In the genomic region with DNA sequence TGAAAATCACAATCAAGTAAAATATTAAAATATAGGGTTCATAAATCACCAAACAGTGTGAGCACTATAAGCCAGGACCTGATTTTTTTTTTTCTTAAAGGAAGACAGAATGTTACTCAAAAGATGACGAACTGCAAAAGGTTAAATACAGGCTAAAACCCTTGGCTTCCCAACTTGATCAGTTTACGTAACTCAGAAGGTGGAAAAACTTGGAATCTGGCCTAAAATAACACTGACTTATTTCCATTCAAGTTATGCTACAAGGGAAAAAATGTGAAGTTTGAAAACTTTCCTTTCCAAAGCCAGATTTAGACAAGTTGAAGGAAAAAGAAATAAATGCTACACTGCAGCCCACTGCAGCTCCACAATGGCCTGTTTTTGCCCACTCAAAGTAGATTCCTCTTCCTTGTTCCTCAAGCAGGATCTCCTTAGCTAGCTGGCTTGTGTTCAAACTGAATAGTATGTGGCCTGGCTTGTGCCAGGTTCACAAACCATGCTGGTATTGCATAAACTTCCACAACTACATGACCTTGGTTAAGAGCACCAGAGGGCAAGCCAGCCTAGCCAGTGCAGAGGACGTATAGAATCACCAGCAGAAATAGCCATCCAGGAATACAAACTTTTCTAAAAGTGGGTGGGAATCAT, we compare ENCODE assay signal across 8 cellular contexts.
DNase-seq lines count a peak whose midpoint lies in the region; ATAC-seq, FAIRE-seq and TF ChIP-seq lines count a peak whose summit lies in the region.

No MANE protein-coding gene starts in this region.

- no peak overlapping the region for H3K9ac ChIP-seq in adipocyte (ENCODE audit: low read length)

- no peaks in the 10 kb centered on the region for H3K36me3 ChIP-seq in adipocyte (ENCODE audit: control insufficient read depth, insufficient read depth, low read length, severe bottlenecking)
- H3K36me3 ChIP-seq in prostate gland = no peaks in the 10 kb centered on the region

- TF ChIP-seq CTCF in prostate gland (IDR thresholded peaks at IDR 0.05) = no peak

- WGBS in prostate gland = 10% methylated on average over 3 of the region's 3 CpGs

- FAIRE-seq in GM19239 (lab: Jason Lieb, UNC) = no peak

- H3K9me3 ChIP-seq in adipocyte (ENCODE audit: control insufficient read depth, low read length) = no peaks in the 10 kb centered on the region
- H3K9me3 ChIP-seq in prostate gland = no peaks in the 10 kb centered on the region

- intact Hi-C loops in prostate gland (cut with DNase I) = no loop called here

- peak overlapping the region; percentile 54 to 74 for H3K27ac ChIP-seq in prostate gland

- H3K4me1 ChIP-seq in adipocyte (ENCODE audit: control insufficient read depth, insufficient read depth, low read length) (peaks cover 17% of the 10 kb centered on the region), prostate gland (replicated peaks) (peaks cover 26% of the 10 kb centered on the region)

- no peaks in the 10 kb centered on the region for H3K27me3 ChIP-seq in adipocyte (replicated peaks; ENCODE audit: control insufficient read depth, insufficient read depth, low read length)
- no peaks in the 10 kb centered on the region for H3K27me3 ChIP-seq in prostate gland (replicated peaks; ENCODE audit: insufficient read depth)

- H3K4me3 ChIP-seq in adipocyte (ENCODE audit: low read length) (no peak overlapping the region), prostate gland (no peak overlapping the region)

- ATAC-seq in GM19328 (IDR thresholded peaks at IDR 0.05; ENCODE audit: unreplicated experiment) = no peak

- DNase-seq in EL (peak; percentile 62), adipocyte (ENCODE audit: low read depth) (peak; percentile 75), glomerular visceral epithelial cell (ENCODE audit: extremely low spot score) (peak; percentile 67), prostate gland (ENCODE audit: low spot score) (peak; percentile 54), GM19239 (ENCODE audit: insufficient read length, low spot score) (no peak), NCI-H748 treated with DMSO at 0.1 percent for 48 hours (lab: John Stamatoyannopoulos, UW) (no peak), nucleus accumbens (lab: John Stamatoyannopoulos, UW) (no peak)

- no peak for TF ChIP-seq POLR2A in prostate gland (IDR thresholded peaks at IDR 0.05)

Comparison
In these comparisons a context has a peak if more than half of its experiments do, and no peak if none do; other contexts are left out.
1. DNase-seq: peak in EL (single experiment), adipocyte (single experiment), glomerular visceral epithelial cell (single experiment) and prostate gland (single experiment); none in GM19239 (single experiment), NCI-H748 treated with DMSO at 0.1 percent for 48 hours (single experiment) and nucleus accumbens (0 of 56).